14 cellular contexts compared by ENCODE assay signal in genomic region chr3:136925425-136926190, GRCh38. TPM values are rescaled to one million over a fixed set of nuclear protein-coding genes. Genes with fewer than 3 reads are reported as not detected.
DNase-seq lines count a peak whose midpoint lies in the region; ATAC-seq and TF ChIP-seq lines count a peak whose summit lies in the region.
"Had no signal": no experiment of that assay in that cellular context is flagged by ENCODE, and none has a peak within 500 bp of the region (broad histone marks: within the 10 kb centered on the region; RNA-seq: fewer than 3 reads in every experiment).

No MANE protein-coding gene starts in this region.

- peak overlapping the region; percentile 45 for H3K27ac ChIP-seq in DOHH2 (ENCODE audit: low read depth, low read length)

- no peaks in the 10 kb centered on the region for H3K27me3 ChIP-seq in DOHH2 (ENCODE audit: control insufficient read depth, low read length)

- H3K36me3 Mint-ChIP-seq in memory B cell: peaks cover 20% of the 10 kb centered on the region
- peaks cover 39% of the 10 kb centered on the region for H3K36me3 Mint-ChIP-seq in activated CD4-positive, alpha-beta T cell treated with anti-CD3 and anti-CD28 coated beads, Interleukin-2, amount 10 ng/mL, durations not matched to agents 7 days and 5 days (ENCODE audit: low read depth)

- no peaks in the 10 kb centered on the region for H3K9me3 ChIP-seq in DOHH2 (ENCODE audit: control insufficient read depth, insufficient read depth, low read length)

- peaks cover 2% of the 10 kb centered on the region for H3K9me3 Mint-ChIP-seq in memory B cell
- H3K9me3 Mint-ChIP-seq in activated CD4-positive, alpha-beta T cell treated with anti-CD3 and anti-CD28 coated beads, Interleukin-2, amount 10 ng/mL, durations not matched to agents 7 days and 5 days: peaks cover 13% of the 10 kb centered on the region
- H3K9me3 Mint-ChIP-seq: T-cell had no signal

- H3K4me1 ChIP-seq in DOHH2 (ENCODE audit: control insufficient read depth, low read length): peaks cover 30% of the 10 kb centered on the region

- H3K27me3 Mint-ChIP-seq in memory B cell: no peaks in the 10 kb centered on the region
- H3K27me3 Mint-ChIP-seq in activated CD4-positive, alpha-beta T cell treated with anti-CD3 and anti-CD28 coated beads, Interleukin-2, amount 10 ng/mL, durations not matched to agents 7 days and 5 days: no peaks in the 10 kb centered on the region
- H3K27me3 Mint-ChIP-seq: activated naive CD4-positive, alpha-beta T cell treated with anti-CD3 and anti-CD28 coated beads, Interleukin-2, amount 10 ng/mL, durations not matched to agents 7 days and 5 days; T-cell had no signal

- H3K4me1 Mint-ChIP-seq in memory B cell: peaks cover 30% of the 10 kb centered on the region
- peaks cover 42% of the 10 kb centered on the region for H3K4me1 Mint-ChIP-seq in activated CD4-positive, alpha-beta T cell treated with anti-CD3 and anti-CD28 coated beads, Interleukin-2, amount 10 ng/mL, durations not matched to agents 7 days and 5 days

- H3K4me3 ChIP-seq in DOHH2 (ENCODE audit: low read length): peak overlapping the region; percentile 57

- peak overlapping the region; percentile 71 for H3K4me2 ChIP-seq in DOHH2 (ENCODE audit: low read length)

- CTCF ChIA-PET in activated CD4-positive, alpha-beta T cell treated with anti-CD3 and anti-CD28 coated beads, Interleukin-2, amount 10 ng/mL, durations not matched to agents 7 days and 5 days (lab: Charles Lee): no interaction called here

- H3K79me2 ChIP-seq in DOHH2 (ENCODE audit: control insufficient read depth, low read length): peaks cover 66% of the 10 kb centered on the region

- no peaks in the 10 kb centered on the region; the same call in 1 of the 2 replicates for H3F3A ChIP-seq in DOHH2 (ENCODE audit: control insufficient read depth, insufficient read depth)

- H3K36me3 ChIP-seq in DOHH2 (ENCODE audit: control insufficient read depth, low read length): peaks cover 15% of the 10 kb centered on the region

- POLR2A ChIA-PET in activated CD4-positive, alpha-beta T cell treated with anti-CD3 and anti-CD28 coated beads, Interleukin-2, amount 10 ng/mL, durations not matched to agents 7 days and 5 days (lab: Charles Lee): no interaction called here

- H3K27ac Mint-ChIP-seq in memory B cell: peak overlapping the region; percentile 29
- H3K27ac Mint-ChIP-seq in activated CD4-positive, alpha-beta T cell treated with anti-CD3 and anti-CD28 coated beads, Interleukin-2, amount 10 ng/mL, durations not matched to agents 7 days and 5 days: no peak overlapping the region
- H3K27ac Mint-ChIP-seq: activated naive CD4-positive, alpha-beta T cell treated with anti-CD3 and anti-CD28 coated beads, Interleukin-2, amount 10 ng/mL, durations not matched to agents 7 days and 5 days; T-cell had no signal

- no peaks in the 10 kb centered on the region for H3K9me2 ChIP-seq in DOHH2 (replicated peaks; ENCODE audit: control insufficient read depth, low read length)

- no peak overlapping the region for H3K4me3 Mint-ChIP-seq in memory B cell
- H3K4me3 Mint-ChIP-seq in activated CD4-positive, alpha-beta T cell treated with anti-CD3 and anti-CD28 coated beads, Interleukin-2, amount 10 ng/mL, durations not matched to agents 7 days and 5 days: no peak overlapping the region
- H3K4me3 Mint-ChIP-seq: activated naive CD4-positive, alpha-beta T cell treated with anti-CD3 and anti-CD28 coated beads, Interleukin-2, amount 10 ng/mL, durations not matched to agents 7 days and 5 days had no signal

- ATAC-seq in GM19468 (IDR thresholded peaks at IDR 0.05; ENCODE audit: extremely low read depth, unreplicated experiment) (peak; percentile 86), HG03521 (IDR thresholded peaks at IDR 0.05; ENCODE audit: unreplicated experiment) (peak; percentile 36), memory B cell (ENCODE audit: low read depth) (no peak), GM18867 (IDR thresholded peaks at IDR 0.05; ENCODE audit: unreplicated experiment) (no peak)
- ATAC-seq: T-cell had no signal

- H4K20me1 ChIP-seq in DOHH2 (ENCODE audit: control insufficient read depth, insufficient read depth, low read depth, low read length): no peaks in the 10 kb centered on the region

- no peak for DNase-seq in memory B cell (ENCODE audit: low spot score in 2 of 2)
- DNase-seq in HUDEP-2 (lab: John Stamatoyannopoulos, UW; ENCODE audit: unreplicated experiment in 76 of 76): no peak
- no peak for DNase-seq in activated CD4-positive, alpha-beta T cell treated with anti-CD3 and anti-CD28 coated beads, Interleukin-2, amount 10 ng/mL, durations not matched to agents 7 days and 5 days
- DNase-seq: activated CD4-positive, alpha-beta T cell treated with anti-CD3 and anti-CD28 coated beads, Interleukin-2, amount 50 U/mL, for 4 hours; activated naive CD4-positive, alpha-beta T cell treated with anti-CD3 and anti-CD28 coated beads, Interleukin-2, amount 10 ng/mL, durations not matched to agents 7 days and 5 days; DMS53; H7; kidney glomerular epithelial cell; NCI-H1105; T-cell had no signal

- TF ChIP-seq CTCF in DOHH2 (IDR thresholded peaks at IDR 0.05; ENCODE audit: low read depth, low read length, poor library complexity, severe bottlenecking): no peak

RNA-seq across cellular contexts. Expression of gene IL20RB, which starts 32.2 kb away (rescaled TPM):
- total RNA-seq in activated CD4-positive, alpha-beta T cell treated with anti-CD3 and anti-CD28 coated beads, Interleukin-2, amount 10 ng/mL, durations not matched to agents 7 days and 5 days: 1 to 10 TPM; 1.2 to 1.6 TPM

Comparison
In these comparisons a context has a peak if more than half of its experiments do, and no peak if none do; other contexts are left out.
1. ATAC-seq: peak in GM19468 (single experiment) and HG03521 (single experiment); none in memory B cell (single experiment) and GM18867 (single experiment).